In genomic region chr20:62370115-62370806, GRCh38 we compare ENCODE assay signal across 1 cellular context.
TF ChIP-seq lines count a peak whose summit lies in the region.

No MANE protein-coding gene starts in this region.

TF ChIP-seq in HepG2, 621 proteins besides CTCF, POLR2A, EP300 and RAD21 (continued from another document and continues in another):
- TF ChIP-seq PBX2 (CRISPR knock-in tag; IDR thresholded peaks at IDR 0.05) (peak; percentile 31; the same call in 1 of the 2 replicates), GRHL1 (CRISPR knock-in tag; conservative IDR thresholded peaks at IDR 0.05) (no peak), ZNF414 (CRISPR knock-in tag; IDR thresholded peaks at IDR 0.05) (peak; percentile 71; the same call in 1 of the 2 replicates), HNF1A (IDR thresholded peaks at IDR 0.05; ENCODE audit: low read depth) (no peak), HNF1A (CRISPR knock-in tag; IDR thresholded peaks at IDR 0.05; ENCODE audit: borderline replicate concordance) (peak; percentile 12; the same call in 1 of the 2 replicates), ZNF343 (CRISPR knock-in tag; IDR thresholded peaks at IDR 0.05) (0 out of 2 replicates have a peak, but pooled peaks have one; percentile 12), STAT5B (CRISPR knock-in tag; IDR thresholded peaks at IDR 0.05) (no peak), RFXAP (CRISPR knock-in tag; IDR thresholded peaks at IDR 0.05; ENCODE audit: borderline replicate concordance) (no peak), NFYC (CRISPR knock-in tag; IDR thresholded peaks at IDR 0.05) (no peak), RERE (CRISPR knock-in tag; IDR thresholded peaks at IDR 0.05; ENCODE audit: low read depth) (no peak), ZMYM4 (CRISPR knock-in tag; IDR thresholded peaks at IDR 0.05) (peak; percentile 48), ZNF430 (CRISPR knock-in tag; IDR thresholded peaks at IDR 0.05) (peak; percentile 14), ZNF777 (CRISPR knock-in tag; IDR thresholded peaks at IDR 0.05) (no peak), ARHGAP35 (CRISPR knock-in tag; IDR thresholded peaks at IDR 0.05; ENCODE audit: borderline replicate concordance) (peak; percentile 2; the same call in 1 of the 2 replicates), RBM39 (IDR thresholded peaks at IDR 0.05; ENCODE audit: low read depth, low read length, poor library complexity, severe bottlenecking) (peak; percentile 46), ZNF30 (CRISPR knock-in tag; IDR thresholded peaks at IDR 0.05) (peak; percentile 54; the same call in 1 of the 2 replicates), NR2F6 (IDR thresholded peaks at IDR 0.05) (peak; percentile 78), NR2F6 (CRISPR knock-in tag; IDR thresholded peaks at IDR 0.05) (peak; percentile 75), REST (IDR thresholded peaks at IDR 0.05; ENCODE audit: borderline replicate concordance in 1 of 2, low read depth in 1 of 2, low read length in 2 of 2) (no peak), GMEB1 (CRISPR knock-in tag; IDR thresholded peaks at IDR 0.05; ENCODE audit: borderline replicate concordance) (peak; percentile 12; the same call in 1 of the 2 replicates), HIVEP1 (CRISPR knock-in tag; IDR thresholded peaks at IDR 0.05) (peak; percentile 74; the same call in 1 of the 2 replicates), ZNF772 (CRISPR knock-in tag; IDR thresholded peaks at IDR 0.05) (peak; percentile 17), ZNF589 (CRISPR knock-in tag; conservative IDR thresholded peaks at IDR 0.05) (no peak), ZHX2 (IDR thresholded peaks at IDR 0.05; ENCODE audit: low read depth) (peak; percentile 13; the same call in 1 of the 2 replicates), ZHX2 (CRISPR knock-in tag; IDR thresholded peaks at IDR 0.05; ENCODE audit: borderline replicate concordance) (no peak), ESRRA (CRISPR knock-in tag; IDR thresholded peaks at IDR 0.05; ENCODE audit: low read depth) (no peak; the same call in 1 of the 2 replicates), HOXA3 (CRISPR knock-in tag; IDR thresholded peaks at IDR 0.05) (peak; percentile 30; the same call in 1 of the 2 replicates), ZNF598 (CRISPR knock-in tag; IDR thresholded peaks at IDR 0.05; ENCODE audit: borderline replicate concordance) (no peak), MIER3 (CRISPR knock-in tag; IDR thresholded peaks at IDR 0.05; ENCODE audit: borderline replicate concordance) (no peak)
